17 cellular contexts compared by ENCODE assay signal in genomic region chr5:170917113-170917512, GRCh38. TPM values are rescaled to one million over a fixed set of nuclear protein-coding genes. Genes with fewer than 3 reads are reported as not detected.
DNase-seq lines count a peak whose midpoint lies in the region; ATAC-seq, FAIRE-seq and TF ChIP-seq lines count a peak whose summit lies in the region.
"Had no signal": no experiment of that assay in that cellular context is flagged by ENCODE, and none has a peak within 500 bp of the region (broad histone marks: within the 10 kb centered on the region; RNA-seq: fewer than 3 reads in every experiment).

No MANE protein-coding gene starts in this region.

- H3K4ac ChIP-seq in IMR-90 (ENCODE audit: low read depth, low read length), result no peak overlapping the region

- H4K8ac ChIP-seq in IMR-90 (ENCODE audit: low read depth in 2 of 2, low read length in 2 of 2), result no peak overlapping the region

- H3K9ac ChIP-seq in IMR-90 (ENCODE audit: low read depth, low read length) (no peak overlapping the region), kidney (ENCODE audit: low read length in 2 of 2) (no peak overlapping the region)

- no peak overlapping the region for H4K5ac ChIP-seq in IMR-90 (ENCODE audit: low read depth, low read length)

- dilution Hi-C loops in IMR-90 (cut with HindIII; ENCODE audit: low sequenced_read_pairs, unreplicated experiment), result no loop called here

- peak; percentile 23 for TF ChIP-seq RAD21 in IMR-90 (IDR thresholded peaks at IDR 0.05; ENCODE audit: low read length)

- H3K9me1 ChIP-seq in IMR-90 (ENCODE audit: insufficient read depth, low read length), result peaks cover 3% of the 10 kb centered on the region

- H3K27ac ChIP-seq in IMR-90 (ENCODE audit: insufficient read depth, low read length), result no peak overlapping the region
- no peak overlapping the region for H3K27ac ChIP-seq in kidney (ENCODE audit: low read depth in 2 of 2, low read length in 2 of 2)
- H3K27ac ChIP-seq: prostate gland, uterus had no signal

- TF ChIP-seq CTCF in AG10803 (conservative IDR thresholded peaks at IDR 0.05; ENCODE audit: low read length), result peak; percentile 36; the same call in 1 of the 2 replicates
- peak; percentile 42 for TF ChIP-seq CTCF in IMR-90 (conservative IDR thresholded peaks at IDR 0.05; ENCODE audit: low read depth, low read length)
- no peak for TF ChIP-seq CTCF in kidney (IDR thresholded peaks at IDR 0.05; ENCODE audit: borderline replicate concordance, extremely low read depth, insufficient read depth)

- no peaks in the 10 kb centered on the region; a peak in 1 of 4 replicates for H3K79me1 ChIP-seq in IMR-90 (ENCODE audit: low read depth in 1 of 2, low read length in 2 of 2)

- H2BK120ac ChIP-seq in IMR-90 (ENCODE audit: low read depth, low read length), result no peak overlapping the region

- no peak overlapping the region for H2AK9ac ChIP-seq in IMR-90 (replicated peaks; ENCODE audit: low read depth, low read length, poor library complexity)

- peak; percentile 27 for FAIRE-seq in kidney (lab: Jason Lieb, UNC)

- intact Hi-C loops in IMR-90 (cut with micrococcal nuclease), result loop anchor here (2.0 kb wide), 1 partner anchor 108 kb away; no protein-coding TSS in a partner anchor
- intact Hi-C loops in kidney (cut with DNase I), result no loop called here

- H2AFZ ChIP-seq in IMR-90 (replicated peaks; ENCODE audit: low read length, poor library complexity), result no peak overlapping the region

- no peak overlapping the region for H3K23ac ChIP-seq in IMR-90 (ENCODE audit: low read depth, low read length)

- BruUV-seq in IMR-90 (replicated peaks; lab: Mats Ljungman, UMichigan), result no TSS peak

- CTCF ChIA-PET in IMR-90 (lab: Yijun Ruan, JAX), result interaction anchor here (0.9 to 1.0 kb wide), 2 partner anchors 10 to 108 kb away, joined by 3 to 4 read pairs; no protein-coding TSS in a partner anchor

- no peaks in the 10 kb centered on the region for H3K27me3 ChIP-seq in IMR-90 (ENCODE audit: control insufficient read depth, insufficient read depth, low read length)
- H3K27me3 ChIP-seq: uterus had no signal

- peak; percentile 17 for DNase-seq in AG10803 (ENCODE audit: low read depth)
- DNase-seq in IMR-90, result no peak
- DNase-seq in amniotic epithelial cell (ENCODE audit: low read depth), result peak; percentile 8
- no peak for DNase-seq in kidney
- DNase-seq in NCI-H187 (lab: John Stamatoyannopoulos, UW), result no peak
- no peak for DNase-seq in NCI-H2107 (lab: John Stamatoyannopoulos, UW)
- DNase-seq in EL, result no peak
- DNase-seq: activated effector memory CD4-positive, alpha-beta T cell treated with Interleukin-2 at 50 U/mL for 16 hours; KG1; NCI-H146; NCI-H524; stimulated activated naive CD8-positive, alpha-beta T cell treated with anti-CD3 and anti-CD28 coated beads, Interleukin-15, amount 100 ng/mL, for 72 hours; uterus had no signal

- H3K4me1 ChIP-seq in IMR-90 (ENCODE audit: control insufficient read depth, insufficient read depth, low read length) (peaks cover 6% of the 10 kb centered on the region), kidney (ENCODE audit: control insufficient read depth in 1 of 2, insufficient read depth in 1 of 2, low read depth in 1 of 2, low read length in 2 of 2) (no peaks in the 10 kb centered on the region)
- H3K4me1 ChIP-seq: prostate gland, uterus had no signal

- H2BK20ac ChIP-seq in IMR-90 (ENCODE audit: low read depth, low read length), result no peak overlapping the region

- no peak for TF ChIP-seq POLR2A in IMR-90 (IDR thresholded peaks at IDR 0.05; ENCODE audit: low read depth, low read length)

- H4K91ac ChIP-seq in IMR-90 (ENCODE audit: insufficient read depth, low read depth, low read length), result no peak overlapping the region

- no peak overlapping the region for H3K14ac ChIP-seq in IMR-90 (replicated peaks; ENCODE audit: low read depth, low read length)

- H2AK5ac ChIP-seq in IMR-90 (ENCODE audit: low read depth, low read length), result no peak overlapping the region

- no peaks in the 10 kb centered on the region for H3K9me3 ChIP-seq in IMR-90 (ENCODE audit: control insufficient read depth, insufficient read depth, low read length)
- no peaks in the 10 kb centered on the region for H3K9me3 ChIP-seq in kidney (ENCODE audit: control insufficient read depth in 1 of 2, low read length in 2 of 2)
- H3K9me3 ChIP-seq: prostate gland, uterus had no signal

- H2BK15ac ChIP-seq in IMR-90 (ENCODE audit: low read depth, low read length), result no peak overlapping the region

- ATAC-seq in IMR-90 (ENCODE audit: low read depth), result no peak
- ATAC-seq in HG03439 (IDR thresholded peaks at IDR 0.05; ENCODE audit: unreplicated experiment), result no peak
- ATAC-seq: esophagus mucosa; Panc1; stimulated activated naive CD8-positive, alpha-beta T cell treated with anti-CD3 and anti-CD28 coated beads, Interleukin-15, amount 100 ng/mL, for 72 hours had no signal

- in situ Hi-C loops in IMR-90 (cut with MboI; ENCODE audit: low sequenced_read_pairs), result no loop called here

- H3K4me2 ChIP-seq in IMR-90 (ENCODE audit: low read depth, low read length), result no peak overlapping the region

- POLR2A ChIA-PET in IMR-90 (lab: Charles Lee; ENCODE audit: unreplicated experiment), result no interaction called here

- H3K4me3 ChIP-seq in AG10803 (ENCODE audit: low read length) (no peak overlapping the region), IMR-90 (ENCODE audit: insufficient read depth, low read depth, low read length) (no peak overlapping the region), kidney (ENCODE audit: low read length in 2 of 2) (no peak overlapping the region)
- H3K4me3 ChIP-seq: prostate gland, uterus had no signal

- no peak overlapping the region for H3K18ac ChIP-seq in IMR-90 (ENCODE audit: low read depth, low read length)

- H3K36me3 ChIP-seq in IMR-90 (ENCODE audit: control insufficient read depth, insufficient read depth, low read length), result no peaks in the 10 kb centered on the region
- no peaks in the 10 kb centered on the region for H3K36me3 ChIP-seq in kidney (ENCODE audit: control insufficient read depth in 1 of 2, insufficient read depth in 2 of 2, low read length in 2 of 2)
- H3K36me3 ChIP-seq: prostate gland, uterus had no signal

- H2BK5ac ChIP-seq in IMR-90 (ENCODE audit: low read depth, low read length, poor library complexity, severe bottlenecking), result no peak overlapping the region

- H4K20me1 ChIP-seq in IMR-90 (ENCODE audit: insufficient read depth, low read length), result no peaks in the 10 kb centered on the region; the same call in 1 of the 2 replicates

- H3K56ac ChIP-seq in IMR-90 (ENCODE audit: extremely low read depth, insufficient read depth, low read length), result no peak overlapping the region

TF ChIP-seq in IMR-90, 13 proteins besides CTCF, POLR2A, EP300 and RAD21:
- TF ChIP-seq, protein P1, sequence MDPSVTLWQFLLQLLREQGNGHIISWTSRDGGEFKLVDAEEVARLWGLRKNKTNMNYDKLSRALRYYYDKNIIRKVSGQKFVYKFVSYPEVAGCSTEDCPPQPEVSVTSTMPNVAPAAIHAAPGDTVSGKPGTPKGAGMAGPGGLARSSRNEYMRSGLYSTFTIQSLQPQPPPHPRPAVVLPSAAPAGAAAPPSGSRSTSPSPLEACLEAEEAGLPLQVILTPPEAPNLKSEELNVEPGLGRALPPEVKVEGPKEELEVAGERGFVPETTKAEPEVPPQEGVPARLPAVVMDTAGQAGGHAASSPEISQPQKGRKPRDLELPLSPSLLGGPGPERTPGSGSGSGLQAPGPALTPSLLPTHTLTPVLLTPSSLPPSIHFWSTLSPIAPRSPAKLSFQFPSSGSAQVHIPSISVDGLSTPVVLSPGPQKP (IDR thresholded peaks at IDR 0.05; ENCODE audit: borderline replicate concordance, low read depth, low read length), result no peak
- TF ChIP-seq FOS (IDR thresholded peaks at IDR 0.05; ENCODE audit: low read depth, low read length), result no peak
- TF ChIP-seq MAZ (IDR thresholded peaks at IDR 0.05; ENCODE audit: borderline replicate concordance, low read depth, low read length), result no peak
- TF ChIP-seq SMC3 (IDR thresholded peaks at IDR 0.05; ENCODE audit: low read depth, low read length), result peak; percentile 30; the same call in 1 of the 2 replicates
- no peak for TF ChIP-seq RFX5 (IDR thresholded peaks at IDR 0.05; ENCODE audit: low read depth, low read length)
- TF ChIP-seq MXI1 (IDR thresholded peaks at IDR 0.05; ENCODE audit: borderline replicate concordance, low read depth, low read length), result no peak
- TF ChIP-seq MAFK (IDR thresholded peaks at IDR 0.05; ENCODE audit: low read depth, low read length), result no peak

RNA-seq across cellular contexts. Expression of gene RANBP17, which starts 55.3 kb away (rescaled TPM):
- total RNA-seq in IMR-90 (2012; rRNA removed) (29.0 and 29.7 TPM in 2 replicates), kidney (15.4 TPM)
- polyA plus RNA-seq in IMR-90 (2012; rRNA removed) (7.9 and 8.2 TPM in 2 replicates), kidney (ENCODE audit: insufficient read depth, low read depth, low replicate concordance) (2.0 TPM)
- polyA plus RNA-seq in IMR-90 (2012; cell fraction: cytosol; rRNA removed), result 2.0 and 2.5 TPM in 2 replicates
- 14.5 and 60.3 TPM in 2 replicates for polyA plus RNA-seq in IMR-90 (2012; cell fraction: nucleus; rRNA removed; ENCODE audit: low replicate concordance)

Comparison
In these comparisons a context has a peak if more than half of its experiments do, and no peak if none do; other contexts are left out.
1. DNase-seq: peak in AG10803 (single experiment) and amniotic epithelial cell (single experiment); none in IMR-90 (single experiment), kidney (single experiment), NCI-H187 (0 of 2), NCI-H2107 (single experiment) and EL (single experiment).